Comparison of ENCODE assay signal across 1 cellular context in genomic region chr15:92121047-92121446, GRCh38.
TF ChIP-seq lines count a peak whose summit lies in the region.

No MANE protein-coding gene starts in this region.

TF ChIP-seq in A549, 52 proteins besides CTCF, POLR2A, EP300 and RAD21 (continued from another document):
- no peak for TF ChIP-seq BCL3 (IDR thresholded peaks at IDR 0.05)
- no peak for TF ChIP-seq SREBF2 (IDR thresholded peaks at IDR 0.05)
- TF ChIP-seq MAX (IDR thresholded peaks at IDR 0.05): no peak
- no peak for TF ChIP-seq EHF (CRISPR knock-in tag; IDR thresholded peaks at IDR 0.05)
- no peak for TF ChIP-seq ZNF302 (CRISPR knock-in tag; IDR thresholded peaks at IDR 0.05)
- no peak for TF ChIP-seq BHLHE40 (IDR thresholded peaks at IDR 0.05; ENCODE audit: low read depth, low read length)
